ENCODE assay signal across 18 cellular contexts in the genomic region with DNA sequence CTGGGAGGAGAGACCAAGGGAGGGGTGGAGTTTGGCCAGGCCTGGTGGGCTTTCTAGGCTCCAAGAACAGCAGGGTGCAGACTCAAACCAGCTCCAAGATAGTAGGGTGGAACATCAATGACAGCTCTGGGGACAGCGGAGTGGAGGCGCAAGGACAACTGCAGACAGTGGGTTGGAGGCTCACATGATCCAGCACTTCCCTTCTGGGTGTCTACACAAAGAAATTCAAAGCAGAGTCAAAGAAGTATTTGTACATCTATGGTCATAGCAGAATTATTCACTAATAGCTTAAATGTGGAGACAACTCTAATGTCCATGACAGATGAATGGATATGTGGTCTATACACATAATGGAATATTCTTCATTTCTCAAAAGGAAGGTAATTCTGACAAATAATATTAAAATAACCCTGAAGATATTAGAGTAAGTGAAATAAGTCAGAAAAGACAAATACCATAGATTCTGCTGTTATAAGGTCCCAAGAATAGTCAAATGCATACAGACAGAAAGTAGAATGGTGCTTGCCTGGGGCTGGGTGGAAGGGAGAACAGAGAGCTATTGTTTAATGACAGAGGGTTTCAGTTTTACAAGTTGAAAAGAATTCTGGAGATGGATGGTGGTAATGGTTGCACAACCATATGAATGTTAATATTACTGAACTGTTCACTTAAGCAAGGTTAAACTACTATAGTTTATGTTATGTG. TPM values are rescaled to one million over a fixed set of nuclear protein-coding genes. Genes with fewer than 3 reads are reported as not detected.
A peak's percentile ranks its signal among the peaks of the same experiment; 100 is the strongest.
DNase-seq lines count a peak whose midpoint lies in the region; ATAC-seq lines count a peak whose summit lies in the region.
"Had no signal": no experiment of that assay in that cellular context is flagged by ENCODE, and none has a peak within 500 bp of the region (broad histone marks: within the 10 kb centered on the region; RNA-seq: fewer than 3 reads in every experiment).

No MANE protein-coding gene starts in this region.

- no peak overlapping the region for H3K4me3 ChIP-seq in neuronal stem cell (ENCODE audit: low read length in 2 of 2)
- H3K4me3 ChIP-seq: SJSA1 had no signal

- no peak overlapping the region for H2BK5ac ChIP-seq in neuronal stem cell (ENCODE audit: low read length)

- no peak overlapping the region for H3K27ac Mint-ChIP-seq in activated T-cell treated with anti-CD3 and anti-CD28 coated beads, Interleukin-2, amount 50 U/mL, for 24 hours

- no peak overlapping the region for H4K91ac ChIP-seq in neuronal stem cell (ENCODE audit: low read depth, low read length, poor library complexity)

- peaks cover 0 to 2% of the 10 kb centered on the region in 2 donors for H3K9me3 ChIP-seq in neuronal stem cell (replicated peaks in 1 of 2; ENCODE audit: control insufficient read depth in 2 of 2, insufficient read depth in 1 of 2, low read depth in 1 of 2, low read length in 2 of 2)
- H3K9me3 ChIP-seq: SJSA1 had no signal

- ATAC-seq in GM18868 (IDR thresholded peaks at IDR 0.05; ENCODE audit: unreplicated experiment) = no peak
- ATAC-seq in Right ventricle myocardium superior (ENCODE audit: poor library complexity) = no peak
- ATAC-seq: HCT116 had no signal

- no peak overlapping the region for H4K8ac ChIP-seq in neuronal stem cell (ENCODE audit: low read depth, low read length)

- peaks cover 0 to 17% (median 0%) of the 10 kb centered on the region in 3 experiments for H3K27me3 ChIP-seq in neuronal stem cell (ENCODE audit: control insufficient read depth in 3 of 3, insufficient read depth in 3 of 3, low read depth in 1 of 3, low read length in 3 of 3)
- H3K27me3 ChIP-seq: SJSA1 had no signal

- no peaks in the 10 kb centered on the region for H3K36me3 ChIP-seq in neuronal stem cell (replicated peaks in 1 of 2; ENCODE audit: control insufficient read depth in 2 of 2, insufficient read depth in 2 of 2, low read length in 2 of 2)
- H3K36me3 ChIP-seq: SJSA1 had no signal

- H3K4me3 Mint-ChIP-seq in activated T-cell treated with anti-CD3 and anti-CD28 coated beads, Interleukin-2, amount 50 U/mL, for 24 hours = no peak overlapping the region

- in situ Hi-C loops in SK-MEL-5 (cut with HindIII; ENCODE audit: low pct_unique_long_range_greater_than_20kb, low sequenced_read_pairs) = no loop called here

- no peak overlapping the region for H2AK5ac ChIP-seq in neuronal stem cell (ENCODE audit: low read depth, low read length)

- H3K4me2 ChIP-seq in neuronal stem cell (ENCODE audit: insufficient read depth, low read length, poor library complexity, severe bottlenecking) = no peak overlapping the region

- H3K23ac ChIP-seq in neuronal stem cell (ENCODE audit: low read depth, low read length, poor library complexity) = no peak overlapping the region

- H2BK12ac ChIP-seq in neuronal stem cell (ENCODE audit: low read length) = no peak overlapping the region

- peaks cover 1% of the 10 kb centered on the region for H3K4me1 Mint-ChIP-seq in activated T-cell treated with anti-CD3 and anti-CD28 coated beads, Interleukin-2, amount 50 U/mL, for 24 hours (ENCODE audit: low read depth)

- DNase-seq in COLO829 (ENCODE audit: low spot score) = peak; percentile 87
- peak; percentile 94 for DNase-seq in SK-MEL-5 (ENCODE audit: low read depth, low spot score)
- peak; percentile 62 for DNase-seq in epidermal melanocyte (ENCODE audit: insufficient read length, low spot score)
- DNase-seq in neuronal stem cell (ENCODE audit: low spot score) = no peak
- DNase-seq in Right ventricle myocardium superior = no peak
- no peak for DNase-seq in activated T-cell treated with anti-CD3 and anti-CD28 coated beads, Interleukin-2, amount 50 U/mL, for 24 hours
- DNase-seq in activated CD8-positive, alpha-beta memory T cell treated with anti-CD3 and anti-CD28 coated beads, Interleukin-2, amount 50 U/mL, for 4 hours = no peak
- DNase-seq: DMS 273 treated with DMSO at 0.1 percent for 48 hours; NCI-H1417; NCI-H1930; NK-92 treated with Interleukin-12 subunit alpha and Interleukin-12 subunit beta, amount 100 ng/mL, for 24 hours had no signal

- H3K18ac ChIP-seq in neuronal stem cell (ENCODE audit: low read length) = no peak overlapping the region

- H3K4ac ChIP-seq in neuronal stem cell (ENCODE audit: low read length) = peak overlapping the region; percentile 7

- H2AFZ ChIP-seq in neuronal stem cell (ENCODE audit: low read length) = no peak overlapping the region

- no peaks in the 10 kb centered on the region for H3K9me3 Mint-ChIP-seq in activated T-cell treated with anti-CD3 and anti-CD28 coated beads, Interleukin-2, amount 50 U/mL, for 24 hours

- intact Hi-C loops in Right ventricle myocardium superior (cut with DNase I) = no loop called here

- no peaks in the 10 kb centered on the region for H3K79me1 ChIP-seq in neuronal stem cell (ENCODE audit: low read depth, low read length)

- H3K27me3 Mint-ChIP-seq in activated T-cell treated with anti-CD3 and anti-CD28 coated beads, Interleukin-2, amount 50 U/mL, for 24 hours = peaks cover 45% of the 10 kb centered on the region

- H2BK120ac ChIP-seq in neuronal stem cell (ENCODE audit: low read depth, low read length) = no peak overlapping the region

- no peak overlapping the region for H3K9ac ChIP-seq in neuronal stem cell (ENCODE audit: low read depth, low read length, poor library complexity)

- H3K27ac ChIP-seq in neuronal stem cell (replicated peaks; ENCODE audit: low read length) = no peak overlapping the region
- H3K27ac ChIP-seq: HL-60, RWPE1, SJSA1 had no signal

- WGBS in neuronal stem cell (ENCODE audit: extremely low coverage in 2 of 2, insufficient read length in 2 of 2, insufficient replicate concordance in 1 of 2), 2 donors = no CpG with 5 or more reads among the region's 2 CpGs

- H3K4me1 ChIP-seq in neuronal stem cell (ENCODE audit: control insufficient read depth in 2 of 2, insufficient read depth in 1 of 2, low read depth in 1 of 2, low read length in 2 of 2) = no peaks in the 10 kb centered on the region
- H3K4me1 ChIP-seq: SJSA1 had no signal

- no peak overlapping the region for H3K14ac ChIP-seq in neuronal stem cell (ENCODE audit: low read length)

- no peaks in the 10 kb centered on the region for H3K36me3 Mint-ChIP-seq in activated T-cell treated with anti-CD3 and anti-CD28 coated beads, Interleukin-2, amount 50 U/mL, for 24 hours (ENCODE audit: low read depth)

- H2BK15ac ChIP-seq in neuronal stem cell (ENCODE audit: low read length) = no peak overlapping the region

RNA-seq across cellular contexts. Expression of a gene that starts 5.5 kb away (rescaled TPM):
- not detected in 2 replicates for total RNA-seq in SK-MEL-5 (2014; rRNA removed; shearing (Covaris generic))
- not detected in 2 replicates for polyA plus RNA-seq in SK-MEL-5 (2015; cell fraction: cytosol; rRNA removed)
- not detected in 2 replicates for polyA plus RNA-seq in SK-MEL-5 (2015; cell fraction: nucleus; rRNA removed)
- polyA plus RNA-seq in neuronal stem cell (2013, experiment 1 of 2) = not detected
- polyA plus RNA-seq in neuronal stem cell (2013, experiment 2 of 2) = 0.01 TPM
- not detected for total RNA-seq in Right ventricle myocardium superior
- total RNA-seq: Daoy, OCI-LY7, SJSA1 had no signal

Comparison
In these comparisons a context has a peak if more than half of its experiments do, and no peak if none do; other contexts are left out.
1. DNase-seq: peak in COLO829 (single experiment), SK-MEL-5 (single experiment) and epidermal melanocyte (single experiment); none in neuronal stem cell (single experiment), Right ventricle myocardium superior (single experiment), activated T-cell treated with anti-CD3 and anti-CD28 coated beads, Interleukin-2, amount 50 U/mL, for 24 hours (single experiment) and activated CD8-positive, alpha-beta memory T cell treated with anti-CD3 and anti-CD28 coated beads, Interleukin-2, amount 50 U/mL, for 4 hours (single experiment).